ENCODE assay signal across 12 cellular contexts in genomic region chr11:10514210-10514609, GRCh38. TPM values are rescaled to one million over a fixed set of nuclear protein-coding genes. Genes with fewer than 3 reads are reported as not detected.
A peak's percentile ranks its signal among the peaks of the same experiment; 100 is the strongest.
DNase-seq lines count a peak whose midpoint lies in the region; ATAC-seq and TF ChIP-seq lines count a peak whose summit lies in the region.
"Had no signal": no experiment of that assay in that cellular context is flagged by ENCODE, and none has a peak within 500 bp of the region (broad histone marks: within the 10 kb centered on the region; RNA-seq: fewer than 3 reads in every experiment).

No MANE protein-coding gene starts in this region.

- DNase-seq in dorsolateral prefrontal cortex (no peak), prostate gland (ENCODE audit: low spot score) (no peak), GM20000 (ENCODE audit: low spot score) (no peak), sigmoid colon (no peak), HEK293T (ENCODE audit: extremely low spot score) (no peak)
- DNase-seq in CD8-positive, alpha-beta T cell, result no peak
- DNase-seq: activated CD4-positive, alpha-beta T cell treated with anti-CD3 and anti-CD28 coated beads, Interleukin-2, amount 50 U/mL, for 4 hours; left cardiac atrium; NCI-H748 treated with DMSO at 0.1 percent for 48 hours had no signal

- H3F3A ChIP-seq in DOHH2 (ENCODE audit: control insufficient read depth, insufficient read depth) (no peaks in the 10 kb centered on the region), OCI-LY1 (ENCODE audit: insufficient read depth, low read length) (peaks cover 3% of the 10 kb centered on the region; the same call in 1 of the 2 replicates)

- H3K9me2 ChIP-seq in DOHH2 (replicated peaks; ENCODE audit: control insufficient read depth, low read length), result no peaks in the 10 kb centered on the region
- H3K9me2 ChIP-seq in OCI-LY1 (ENCODE audit: low read depth, low read length), result no peaks in the 10 kb centered on the region

- H3K4me1 ChIP-seq in DOHH2 (ENCODE audit: control insufficient read depth, low read length) (no peaks in the 10 kb centered on the region), OCI-LY1 (ENCODE audit: insufficient read depth, low read length, severe bottlenecking) (no peaks in the 10 kb centered on the region), prostate gland (replicated peaks) (no peaks in the 10 kb centered on the region), sigmoid colon (peaks cover 0 to 5% (median 0%) of the 10 kb centered on the region in 4 donors)
- H3K4me1 ChIP-seq in CD8-positive, alpha-beta T cell (ENCODE audit: insufficient read depth, low read length), result no peaks in the 10 kb centered on the region
- H3K4me1 ChIP-seq: HAP-1 had no signal

- no peaks in the 10 kb centered on the region for H3K9me3 ChIP-seq in DOHH2 (ENCODE audit: control insufficient read depth, insufficient read depth, low read length)
- no peaks in the 10 kb centered on the region for H3K9me3 ChIP-seq in OCI-LY1 (ENCODE audit: low read length)
- H3K9me3 ChIP-seq in prostate gland, result no peaks in the 10 kb centered on the region
- H3K9me3 ChIP-seq in CD8-positive, alpha-beta T cell (ENCODE audit: low read length), result no peaks in the 10 kb centered on the region
- no peaks in the 10 kb centered on the region for H3K9me3 ChIP-seq in sigmoid colon
- H3K9me3 ChIP-seq: HAP-1 had no signal

- 44% methylated on average over 2 of the region's 2 CpGs for WGBS in prostate gland
- 58 to 59% methylated on average over 2 of the region's 2 CpGs for WGBS in sigmoid colon, 2 donors

- peak; percentile 48 for TF ChIP-seq CTCF in DOHH2 (IDR thresholded peaks at IDR 0.05; ENCODE audit: low read depth, low read length, poor library complexity, severe bottlenecking)
- peak; percentile 33; the same call in 1 of the 2 replicates for TF ChIP-seq CTCF in OCI-LY1 (IDR thresholded peaks at IDR 0.05; ENCODE audit: low read length)
- TF ChIP-seq CTCF in dorsolateral prefrontal cortex (IDR thresholded peaks at IDR 0.05 in 54 of 56, conservative IDR thresholded peaks at IDR 0.05 in 2 of 56; ENCODE audit: low read depth in 1 of 56, partially characterized antibody in 56 of 56), result peak in 48 of 56 donors; percentile 15 to 64 (median 44)
- peak in 3 of 4 experiments; percentile 43 to 50 (median 49) for TF ChIP-seq CTCF in prostate gland (IDR thresholded peaks at IDR 0.05)
- no peak for TF ChIP-seq CTCF in CD8-positive, alpha-beta T cell (IDR thresholded peaks at IDR 0.05)
- TF ChIP-seq CTCF in GM20000 (IDR thresholded peaks at IDR 0.05; ENCODE audit: extremely low read depth, missing control alignments), result no peak
- TF ChIP-seq CTCF in sigmoid colon (IDR thresholded peaks at IDR 0.05), result peak in 2 of 4 experiments; percentile 11 to 41

- intact Hi-C loops in dorsolateral prefrontal cortex (cut with DNase I), result loop anchor here (5.0 to 10.0 kb wide), 2 partner anchors 59 to 138 kb away; partner anchors contain the start of gene AMPD3 (in 1 of the 2)
- intact Hi-C loops in prostate gland (cut with DNase I), result loop anchor here (5.0 kb wide), 1 partner anchor 223 kb away; no protein-coding TSS in a partner anchor
- intact Hi-C loops in CD8-positive, alpha-beta T cell (cut with DNase I, micrococcal nuclease), result loop anchor here (5.0 to 10.0 kb wide), 2 partner anchors 102 to 221 kb away; no protein-coding TSS in a partner anchor
- intact Hi-C loops in sigmoid colon (cut with DNase I), result loop anchor here (2.0 to 5.0 kb wide), 2 partner anchors 107 to 221 kb away; no protein-coding TSS in a partner anchor

- H3K9ac ChIP-seq in OCI-LY1 (ENCODE audit: low read length), result no peak overlapping the region

- H3K27ac ChIP-seq in DOHH2 (ENCODE audit: low read depth, low read length), result no peak overlapping the region
- H3K27ac ChIP-seq in OCI-LY1 (ENCODE audit: low read depth, low read length, poor library complexity, severe bottlenecking), result no peak overlapping the region
- H3K27ac ChIP-seq in dorsolateral prefrontal cortex, result peak overlapping the region in 43 of 59 donors; percentile 4 to 95 (median 50)
- no peak overlapping the region for H3K27ac ChIP-seq in prostate gland
- H3K27ac ChIP-seq in CD8-positive, alpha-beta T cell (ENCODE audit: low read depth, low read length), result no peak overlapping the region
- no peak overlapping the region for H3K27ac ChIP-seq in sigmoid colon

- peaks cover 43% of the 10 kb centered on the region for H3K36me3 Mint-ChIP-seq in CD8-positive, alpha-beta T cell

- H3K27me3 Mint-ChIP-seq in CD8-positive, alpha-beta T cell (ENCODE audit: low read depth), result no peaks in the 10 kb centered on the region

- H4K20me1 ChIP-seq in DOHH2 (ENCODE audit: control insufficient read depth, insufficient read depth, low read depth, low read length) (no peaks in the 10 kb centered on the region), OCI-LY1 (ENCODE audit: insufficient read depth, low read length) (no peaks in the 10 kb centered on the region)

- H3K4me1 Mint-ChIP-seq in CD8-positive, alpha-beta T cell (ENCODE audit: low read depth), result peaks cover 5% of the 10 kb centered on the region

- CTCF ChIA-PET in CD8-positive, alpha-beta T cell (lab: Charles Lee), result interaction anchor here (1.3 to 4.0 kb wide), 2 partner anchors 101 to 256 kb away, joined by 3 to 12 read pairs; no protein-coding TSS in a partner anchor
- CTCF ChIA-PET in HEK293T (lab: Yijun Ruan, JAX), result no interaction called here

- H3K27me3 ChIP-seq in DOHH2 (ENCODE audit: control insufficient read depth, low read length) (no peaks in the 10 kb centered on the region), OCI-LY1 (ENCODE audit: insufficient read depth, low read length) (no peaks in the 10 kb centered on the region), dorsolateral prefrontal cortex (no peaks in the 10 kb centered on the region), prostate gland (replicated peaks; ENCODE audit: insufficient read depth) (no peaks in the 10 kb centered on the region), sigmoid colon (no peaks in the 10 kb centered on the region)
- H3K27me3 ChIP-seq in CD8-positive, alpha-beta T cell (ENCODE audit: insufficient read depth, low read length), result no peaks in the 10 kb centered on the region

- H3K9me3 Mint-ChIP-seq in CD8-positive, alpha-beta T cell, result no peaks in the 10 kb centered on the region

- no peak overlapping the region for H2AFZ ChIP-seq in OCI-LY1 (ENCODE audit: low read length)

- no peak overlapping the region for H3K27ac Mint-ChIP-seq in CD8-positive, alpha-beta T cell

- no peak for TF ChIP-seq EP300 in sigmoid colon (IDR thresholded peaks at IDR 0.05)

- no peaks in the 10 kb centered on the region for H3K79me2 ChIP-seq in DOHH2 (ENCODE audit: control insufficient read depth, low read length)
- no peaks in the 10 kb centered on the region for H3K79me2 ChIP-seq in OCI-LY1 (ENCODE audit: insufficient read depth, low read length)

- TF ChIP-seq POLR2A in prostate gland (IDR thresholded peaks at IDR 0.05), result no peak
- TF ChIP-seq POLR2A in sigmoid colon (IDR thresholded peaks at IDR 0.05), result no peak

- POLR2A ChIA-PET in CD8-positive, alpha-beta T cell (lab: Charles Lee), result no interaction called here
- POLR2A ChIA-PET in HEK293T (lab: Yijun Ruan, JAX), result no interaction called here

- no peak overlapping the region for H3K4me3 ChIP-seq in DOHH2 (ENCODE audit: low read length)
- H3K4me3 ChIP-seq in OCI-LY1 (ENCODE audit: low read depth, low read length, poor library complexity, severe bottlenecking), result no peak overlapping the region
- no peak overlapping the region for H3K4me3 ChIP-seq in dorsolateral prefrontal cortex
- H3K4me3 ChIP-seq in prostate gland, result no peak overlapping the region
- H3K4me3 ChIP-seq in CD8-positive, alpha-beta T cell (ENCODE audit: low read depth, low read length), result no peak overlapping the region
- no peak overlapping the region for H3K4me3 ChIP-seq in sigmoid colon
- H3K4me3 ChIP-seq: HAP-1 had no signal

- H3K36me3 ChIP-seq in DOHH2 (ENCODE audit: control insufficient read depth, low read length) (peaks cover 3% of the 10 kb centered on the region), OCI-LY1 (ENCODE audit: insufficient read depth, low read length) (peaks cover 24% of the 10 kb centered on the region; the same call in 1 of the 2 replicates), prostate gland (no peaks in the 10 kb centered on the region), sigmoid colon (peaks cover 0 to 14% (median 0%) of the 10 kb centered on the region in 4 donors)
- H3K36me3 ChIP-seq in CD8-positive, alpha-beta T cell (ENCODE audit: insufficient read depth, low read length), result peaks cover 8% of the 10 kb centered on the region
- H3K36me3 ChIP-seq: HAP-1 had no signal

- H3K4me3 Mint-ChIP-seq in CD8-positive, alpha-beta T cell, result no peak overlapping the region

- H3K4me2 ChIP-seq in DOHH2 (ENCODE audit: low read length), result no peak overlapping the region
- H3K4me2 ChIP-seq in OCI-LY1 (ENCODE audit: low read length), result no peak overlapping the region

- ATAC-seq in CD8-positive, alpha-beta T cell, result no peak
- ATAC-seq: left cardiac atrium had no signal

TF ChIP-seq in HEK293T, 16 proteins besides CTCF, POLR2A, EP300 and RAD21:
- TF ChIP-seq TARDBP (IDR thresholded peaks at IDR 0.05), result no peak
- TF ChIP-seq ARNT (IDR thresholded peaks at IDR 0.05), result no peak
- TF ChIP-seq CTBP1 (IDR thresholded peaks at IDR 0.05; ENCODE audit: borderline replicate concordance), result no peak
- no peak for TF ChIP-seq L3MBTL2 (conservative IDR thresholded peaks at IDR 0.05)
- no peak for TF ChIP-seq LEF1 (IDR thresholded peaks at IDR 0.05; ENCODE audit: borderline replicate concordance)
- TF ChIP-seq BHLHE40 (IDR thresholded peaks at IDR 0.05; ENCODE audit: borderline replicate concordance), result no peak
- TF ChIP-seq FOXM1 (IDR thresholded peaks at IDR 0.05; ENCODE audit: borderline replicate concordance), result no peak
- TF ChIP-seq ZNF384 (IDR thresholded peaks at IDR 0.05), result no peak
- TF ChIP-seq SUZ12 (IDR thresholded peaks at IDR 0.05), result no peak

RNA-seq across cellular contexts. Expression of gene RNF141, which starts 26.8 kb away (rescaled TPM):
- total RNA-seq in dorsolateral prefrontal cortex, result 100 to 1,000 TPM in 15 of 120 experiments, 10 to 100 TPM in 105; 47.2 to 142 (median 77.9) TPM
- 10 to 100 TPM; 52.9 to 66.2 TPM for total RNA-seq in prostate gland
- total RNA-seq in CD8-positive, alpha-beta T cell, result 10 to 100 TPM; 17.3 to 19.2 TPM
- total RNA-seq in sigmoid colon, result 10 to 100 TPM; 19.7 to 30.3 (median 26.5) TPM
- 10 to 100 TPM; 13.1 to 22.8 (median 21.3) TPM for polyA plus RNA-seq in sigmoid colon

RNA-seq across cellular contexts. Expression of gene LYVE1, which starts 54.3 kb away (rescaled TPM):
- total RNA-seq in dorsolateral prefrontal cortex, result 10 to 100 TPM in 45 of 120 experiments, 1 to 10 TPM in 75; 2.0 to 88.5 (median 7.9) TPM
- total RNA-seq in prostate gland, result 1 to 10 TPM; 2.5 to 9.8 TPM
- not detected for total RNA-seq in CD8-positive, alpha-beta T cell
- total RNA-seq in sigmoid colon, result 100 to 1,000 TPM in 3 of 4 donors, 10 to 100 TPM in 1; 41.5 to 158 (median 133) TPM
- 10 to 100 TPM; 21.3 to 29.4 (median 22.7) TPM for polyA plus RNA-seq in sigmoid colon

RNA-seq across cellular contexts. Expression of gene AMPD3, which starts 59.1 kb away (rescaled TPM):
- total RNA-seq in dorsolateral prefrontal cortex (10 to 100 TPM; 14.7 to 74.3 (median 28.6) TPM), prostate gland (10 to 100 TPM; 20.0 to 22.1 TPM), sigmoid colon (1 to 10 TPM; 4.3 to 6.4 (median 4.8) TPM)
- total RNA-seq in CD8-positive, alpha-beta T cell, result 10 to 100 TPM; 10.6 to 12.1 TPM
- 1 to 10 TPM; 4.2 to 8.1 (median 5.1) TPM for polyA plus RNA-seq in sigmoid colon

Comparison
In these comparisons a context has a peak if more than half of its experiments do, and no peak if none do; other contexts are left out.
1. H3K27ac ChIP-seq: peak in dorsolateral prefrontal cortex (43 of 59); none in DOHH2 (single experiment), OCI-LY1 (single experiment), prostate gland (0 of 2), CD8-positive, alpha-beta T cell (single experiment) and sigmoid colon (0 of 4).
2. CTCF ChIP-seq: peak in DOHH2 (single experiment), OCI-LY1 (single experiment), dorsolateral prefrontal cortex (48 of 56) and prostate gland (3 of 4); none in CD8-positive, alpha-beta T cell (single experiment) and GM20000 (single experiment).